Comparison of ENCODE assay signal across 1 cellular context in genomic region chr7:100803398-100804161, GRCh38.
TF ChIP-seq lines count a peak whose summit lies in the region.

No MANE protein-coding gene starts in this region.

TF ChIP-seq in HCT116, 20 proteins besides CTCF, POLR2A, EP300 and RAD21 (continued from another document):
- no peak for TF ChIP-seq ZBTB33 (IDR thresholded peaks at IDR 0.05; ENCODE audit: extremely low read depth, insufficient replicate concordance, low read length)
